29 cellular contexts compared by ENCODE assay signal in the genomic region with DNA sequence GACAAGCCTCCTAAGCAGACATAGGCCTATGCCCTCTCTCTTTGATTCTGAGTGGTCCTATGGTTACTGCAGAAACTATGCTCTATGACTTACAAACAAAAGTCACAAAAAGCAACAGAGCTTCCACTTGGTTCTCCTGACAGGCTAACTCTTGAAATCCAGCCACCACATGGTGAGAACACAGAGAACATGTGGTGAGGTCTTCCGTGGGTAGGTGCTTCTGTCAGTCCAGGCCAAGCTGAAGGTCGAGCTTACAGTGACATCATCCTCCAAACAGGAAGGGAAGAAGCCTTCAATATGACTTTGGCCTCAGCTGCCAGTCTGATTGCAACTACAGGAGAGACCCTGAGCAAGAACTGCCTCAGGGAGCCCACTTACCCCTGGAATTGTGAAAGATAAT.
"Had no signal": no experiment of that assay in that cellular context is flagged by ENCODE, and none has a peak within 500 bp of the region (broad histone marks: within the 10 kb centered on the region; RNA-seq: fewer than 3 reads in every experiment).

No MANE protein-coding gene starts in this region.

- H3K27ac Mint-ChIP-seq: activated B cell treated with CpG ODN at 0.5 μM for 24 hours; activated CD4-positive, alpha-beta memory T cell treated with anti-CD3 and anti-CD28 coated beads for 36 hours; activated CD4-positive, alpha-beta T cell treated with anti-CD3 and anti-CD28 coated beads, Interleukin-2, amount 10 ng/mL, durations not matched to agents 24 days and 14 days; activated naive CD4-positive, alpha-beta T cell treated with anti-CD3 and anti-CD28 coated beads, Interleukin-2, amount 50 U/mL, for 72 hours; activated naive CD8-positive, alpha-beta T cell treated with anti-CD3 and anti-CD28 coated beads, Interleukin-2, amount 50 U/mL, for 24 hours; brain; T-helper 17 cell had no signal

- H3K4me1 Mint-ChIP-seq: activated B cell treated with CpG ODN at 0.5 μM for 24 hours; activated CD4-positive, alpha-beta T cell treated with anti-CD3 and anti-CD28 coated beads, Interleukin-2, amount 10 ng/mL, durations not matched to agents 24 days and 14 days; activated naive CD8-positive, alpha-beta T cell treated with anti-CD3 and anti-CD28 coated beads, Interleukin-2, amount 50 U/mL, for 24 hours; brain; central memory CD8-positive, alpha-beta T cell; T-helper 17 cell had no signal

- H3K36me3 Mint-ChIP-seq: activated CD4-positive, alpha-beta memory T cell treated with anti-CD3 and anti-CD28 coated beads for 36 hours; activated naive CD4-positive, alpha-beta T cell treated with anti-CD3 and anti-CD28 coated beads, Interleukin-2, amount 50 U/mL, for 72 hours; brain had no signal

- H3K4me3 Mint-ChIP-seq: activated B cell treated with CpG ODN at 0.5 μM for 24 hours; activated CD4-positive, alpha-beta memory T cell treated with anti-CD3 and anti-CD28 coated beads for 36 hours; activated CD4-positive, alpha-beta T cell treated with anti-CD3 and anti-CD28 coated beads, Interleukin-2, amount 10 ng/mL, durations not matched to agents 24 days and 14 days; activated naive CD8-positive, alpha-beta T cell treated with anti-CD3 and anti-CD28 coated beads, Interleukin-2, amount 50 U/mL, for 24 hours; activated T-cell treated with anti-CD3 and anti-CD28 coated beads, Interleukin-2, amount 50 U/mL, for 4 hours; brain; central memory CD8-positive, alpha-beta T cell; T-helper 17 cell had no signal

- DNase-seq: activated B cell treated with CpG ODN at 0.5 μM for 24 hours; activated CD4-positive, alpha-beta memory T cell treated with anti-CD3 and anti-CD28 coated beads for 36 hours; activated CD4-positive, alpha-beta T cell treated with anti-CD3 and anti-CD28 coated beads for 1 hour; activated CD8-positive, alpha-beta memory T cell treated with anti-CD3 and anti-CD28 coated beads for 24 hours; activated effector memory CD4-positive, alpha-beta T cell treated with anti-CD3 and anti-CD28 coated beads, Interleukin-2, amount 50 U/mL, for 16 hours; activated naive CD4-positive, alpha-beta T cell treated with Interleukin-2 at 50 U/mL for 16 hours; activated naive CD8-positive, alpha-beta T cell treated with anti-CD3 and anti-CD28 coated beads, Interleukin-2, amount 50 U/mL, for 24 hours; activated T-cell treated with anti-CD3 and anti-CD28 coated beads, Interleukin-2, amount 50 U/mL, for 4 hours; amygdala; KG1; NCI-H1048; NCI-H1417; NCI-H1694; NCI-H2029; NCI-H2107; NCI-H2171 treated with DMSO at 0.1 percent for 48 hours; NCI-H226; NCI-H526; NCI-H774; OCI-M1; SHP77; T-helper 17 cell; T-helper 9 cell had no signal

- H3K36me3 ChIP-seq: SJSA1 had no signal

- ATAC-seq: activated naive CD4-positive, alpha-beta T cell treated with anti-CD3 and anti-CD28 coated beads, Interleukin-2, amount 50 U/mL, for 72 hours; activated naive CD8-positive, alpha-beta T cell treated with anti-CD3 and anti-CD28 coated beads, Interleukin-2, amount 50 U/mL, for 24 hours; activated T-cell treated with anti-CD3 and anti-CD28 coated beads, Interleukin-2, amount 50 U/mL, for 4 hours; Panc1; T-helper 17 cell had no signal

- H3K27ac ChIP-seq: SJSA1 had no signal

- H3K9me3 ChIP-seq: SJSA1 had no signal

- H3K27me3 Mint-ChIP-seq: activated B cell treated with CpG ODN at 0.5 μM for 24 hours; activated CD4-positive, alpha-beta memory T cell treated with anti-CD3 and anti-CD28 coated beads for 36 hours; activated CD4-positive, alpha-beta T cell treated with anti-CD3 and anti-CD28 coated beads, Interleukin-2, amount 10 ng/mL, durations not matched to agents 24 days and 14 days; activated naive CD8-positive, alpha-beta T cell treated with anti-CD3 and anti-CD28 coated beads, Interleukin-2, amount 50 U/mL, for 24 hours; central memory CD8-positive, alpha-beta T cell; T-helper 17 cell had no signal

- H3K27me3 ChIP-seq: SJSA1 had no signal

- H3K4me3 ChIP-seq: SJSA1 had no signal
